ENCODE assay signal across 4 cellular contexts in the genomic region with DNA sequence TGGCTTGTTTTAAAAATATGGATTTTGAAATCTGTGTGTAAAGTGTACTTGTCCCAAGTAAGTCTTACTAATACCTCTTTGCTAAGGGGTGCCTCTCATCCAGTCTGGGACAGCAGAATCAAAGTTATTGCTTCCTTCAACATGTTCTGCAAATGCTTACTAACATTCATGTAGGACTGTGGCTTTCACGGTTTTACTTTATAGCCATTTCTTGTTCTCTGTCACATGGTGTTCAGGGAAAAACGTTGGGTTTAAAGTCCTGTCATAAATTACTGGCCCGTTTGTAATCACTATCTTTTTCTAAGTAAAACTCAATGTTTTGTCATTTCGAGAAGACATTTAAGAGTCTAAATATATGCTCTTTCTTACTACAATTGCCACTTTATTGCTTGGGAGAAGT.
"Had no signal": no experiment of that assay in that cellular context is flagged by ENCODE, and none has a peak within 500 bp of the region (broad histone marks: within the 10 kb centered on the region; RNA-seq: fewer than 3 reads in every experiment).

No MANE protein-coding gene starts in this region.

- ATAC-seq: HepG2 had no signal

- H3K27ac ChIP-seq: HL-60 had no signal

- DNase-seq: H9, HCEC 1CT had no signal
